26 cellular contexts compared by ENCODE assay signal in genomic region chr4:110260299-110260698, GRCh38.
DNase-seq lines count a peak whose midpoint lies in the region; ATAC-seq, FAIRE-seq and TF ChIP-seq lines count a peak whose summit lies in the region.
"Had no signal": no experiment of that assay in that cellular context is flagged by ENCODE, and none has a peak within 500 bp of the region (broad histone marks: within the 10 kb centered on the region; RNA-seq: fewer than 3 reads in every experiment).

No MANE protein-coding gene starts in this region.

- no peak for TF ChIP-seq POLR2A in K562 (conservative IDR thresholded peaks at IDR 0.05)

- H2AFZ ChIP-seq in Loucy (ENCODE audit: low read length) (peak overlapping the region; percentile 45; the same call in 1 of the 2 replicates), K562 (ENCODE audit: low read depth, low read length) (0 out of 2 replicates have a peak overlapping the region, but pooled peaks have one; percentile 67)

- no peaks in the 10 kb centered on the region for H3F3A ChIP-seq in Loucy (ENCODE audit: low read depth)

- CTCF ChIA-PET in K562 (lab: Yijun Ruan, JAX; ENCODE audit: low intra/inter-chr PET ratio) = no interaction called here
- CTCF ChIA-PET in activated naive CD4-positive, alpha-beta T cell treated with anti-CD3 and anti-CD28 coated beads for 36 hours (lab: Charles Lee) = no interaction called here

- no TSS peak for BruUV-seq in K562 (replicated peaks; lab: Mats Ljungman, UMichigan)

- H3K9me3 ChIP-seq in Loucy (ENCODE audit: insufficient read depth, low read depth, low read length) (no peaks in the 10 kb centered on the region), K562 (replicated peaks; ENCODE audit: control insufficient read depth, insufficient read depth, low read depth, low read length) (no peaks in the 10 kb centered on the region)
- H3K9me3 ChIP-seq: BE2C, BLaER1 had no signal

- ATAC-seq in K562 (no peak), HG03095 (IDR thresholded peaks at IDR 0.05; ENCODE audit: unreplicated experiment) (no peak)
- ATAC-seq: GM12878 had no signal

- intact Hi-C loops in K562 (cut with micrococcal nuclease) = no loop called here
- intact Hi-C loops in activated naive CD4-positive, alpha-beta T cell treated with anti-CD3 and anti-CD28 coated beads for 36 hours (cut with micrococcal nuclease) = no loop called here

- H3K4me3 Mint-ChIP-seq in activated naive CD4-positive, alpha-beta T cell treated with anti-CD3 and anti-CD28 coated beads for 36 hours = no peak overlapping the region
- H3K4me3 Mint-ChIP-seq: CD14-positive monocyte; CD4-positive, alpha-beta memory T cell; CD4-positive, CD25-positive, alpha-beta regulatory T cell; CD8-positive, alpha-beta memory T cell had no signal

- TF ChIP-seq RAD21 in K562 (CRISPR knock-in tag; conservative IDR thresholded peaks at IDR 0.05 in 1 of 2, IDR thresholded peaks at IDR 0.05 in 1 of 2) = no peak

- no peak for TF ChIP-seq EP300 in K562 (IDR thresholded peaks at IDR 0.05; ENCODE audit: low read length)

- no peaks in the 10 kb centered on the region for H3K9me2 ChIP-seq in Loucy (replicated peaks; ENCODE audit: low read depth, low read length)

- H3K36me3 ChIP-seq in Loucy (ENCODE audit: insufficient read depth, low read length) (no peaks in the 10 kb centered on the region), K562 (ENCODE audit: control insufficient read depth, insufficient read depth, low read length) (no peaks in the 10 kb centered on the region)
- H3K36me3 ChIP-seq: BE2C, BLaER1 had no signal

- H4K20me1 ChIP-seq in Loucy (ENCODE audit: insufficient read depth, low read length, poor library complexity, severe bottlenecking) (no peaks in the 10 kb centered on the region), K562 (replicated peaks; ENCODE audit: control insufficient read depth, insufficient read depth, low read length) (no peaks in the 10 kb centered on the region)
- H4K20me1 ChIP-seq: BLaER1 had no signal

- H3K4me2 ChIP-seq in Loucy (ENCODE audit: low read depth, low read length, poor library complexity, severe bottlenecking) (no peak overlapping the region), K562 (ENCODE audit: insufficient read depth, low read length) (no peak overlapping the region; the same call in 1 of the 2 replicates)
- H3K4me2 ChIP-seq: BLaER1 had no signal

- no peaks in the 10 kb centered on the region for H3K27me3 Mint-ChIP-seq in activated naive CD4-positive, alpha-beta T cell treated with anti-CD3 and anti-CD28 coated beads for 36 hours (ENCODE audit: low read depth)

- POLR2A ChIA-PET in K562 (lab: Yijun Ruan, JAX) = interaction anchor here (0.6 to 2.1 kb wide), 3 partner anchors 13 to 596 kb away, joined by 3 to 5 read pairs (median 3); no protein-coding TSS in a partner anchor

- FAIRE-seq in K562 (lab: Jason Lieb, UNC) = peak; percentile 6
- FAIRE-seq: A204.1, GM12878, GM12892, GM18507 had no signal

- no peaks in the 10 kb centered on the region for H3K36me3 Mint-ChIP-seq in activated naive CD4-positive, alpha-beta T cell treated with anti-CD3 and anti-CD28 coated beads for 36 hours (ENCODE audit: low read depth)
- H3K36me3 Mint-ChIP-seq: CD14-positive monocyte; CD4-positive, alpha-beta memory T cell; CD4-positive, CD25-positive, alpha-beta regulatory T cell; CD8-positive, alpha-beta memory T cell had no signal

- H3K79me2 ChIP-seq in Loucy (ENCODE audit: insufficient read depth, low read length) (no peaks in the 10 kb centered on the region), K562 (ENCODE audit: control insufficient read depth, insufficient read depth, low read length) (no peaks in the 10 kb centered on the region)

- no peaks in the 10 kb centered on the region for H3K9me3 Mint-ChIP-seq in activated naive CD4-positive, alpha-beta T cell treated with anti-CD3 and anti-CD28 coated beads for 36 hours

- H3K4me3 ChIP-seq in Loucy (ENCODE audit: low read length, poor library complexity, severe bottlenecking) (no peak overlapping the region), K562 (no peak overlapping the region)
- H3K4me3 ChIP-seq: BLaER1, GM12878 had no signal

- DNase-seq in K562 (ENCODE audit: extremely low read depth in 1 of 4, low spot score in 3 of 4) (no peak), activated T-cell treated with anti-CD3 and anti-CD28 coated beads for 4 hours (no peak)
- DNase-seq in activated naive CD4-positive, alpha-beta T cell treated with anti-CD3 and anti-CD28 coated beads for 36 hours = no peak
- DNase-seq: 8988T; ACHN; BE2C; C1 segment of cervical spinal cord; CD4-positive, alpha-beta memory T cell; CD4-positive, CD25-positive, alpha-beta regulatory T cell; CD8-positive, alpha-beta memory T cell; COR-L47; DMS 273 treated with DMSO at 0.1 percent for 48 hours; DMS153; DMS53; DMS79; DND-41; EL; GDM1 had no signal

- H3K27me3 ChIP-seq in Loucy (ENCODE audit: insufficient read depth, low read length, poor library complexity, severe bottlenecking) = no peaks in the 10 kb centered on the region
- no peaks in the 10 kb centered on the region for H3K27me3 ChIP-seq in K562 (ENCODE audit: control insufficient read depth in 2 of 2, insufficient read depth in 2 of 2, low read length in 2 of 2)
- H3K27me3 ChIP-seq: BE2C, BLaER1 had no signal

- no peak overlapping the region for H3K27ac Mint-ChIP-seq in activated naive CD4-positive, alpha-beta T cell treated with anti-CD3 and anti-CD28 coated beads for 36 hours
- H3K27ac Mint-ChIP-seq: CD14-positive monocyte; CD4-positive, alpha-beta memory T cell; CD8-positive, alpha-beta memory T cell had no signal

- TF ChIP-seq CTCF in Loucy (conservative IDR thresholded peaks at IDR 0.05; ENCODE audit: low read length) (no peak), K562 (IDR thresholded peaks at IDR 0.05 in 2 of 3, conservative IDR thresholded peaks at IDR 0.05 in 1 of 3; ENCODE audit: insufficient read depth in 2 of 3, low read depth in 1 of 3, low read length in 3 of 3) (no peak)

- H3K4me1 ChIP-seq in Loucy (ENCODE audit: insufficient read depth, low read length, poor library complexity, severe bottlenecking) = no peaks in the 10 kb centered on the region
- peaks cover 0 to 3% of the 10 kb centered on the region in 2 experiments; a peak in 1 of 5 replicates for H3K4me1 ChIP-seq in K562 (replicated peaks in 1 of 2; ENCODE audit: control insufficient read depth in 2 of 2, insufficient read depth in 2 of 2, low read length in 2 of 2)
- H3K4me1 ChIP-seq: BE2C, BLaER1 had no signal

- WGBS in K562 (ENCODE audit: insufficient coverage, low coverage, missing lambda C conversion rate) = 12% methylated on average over 4 of the region's 4 CpGs

- in situ Hi-C loops in K562 (cut with MboI) = no loop called here

- H3K9ac ChIP-seq in Loucy (ENCODE audit: low read depth, low read length, poor library complexity, severe bottlenecking) (no peak overlapping the region), K562 (ENCODE audit: insufficient read depth in 1 of 2, low read depth in 2 of 2, low read length in 2 of 2) (no peak overlapping the region)
- H3K9ac ChIP-seq: BLaER1 had no signal

- no peaks in the 10 kb centered on the region for H3K4me1 Mint-ChIP-seq in activated naive CD4-positive, alpha-beta T cell treated with anti-CD3 and anti-CD28 coated beads for 36 hours (ENCODE audit: low read depth)
- H3K4me1 Mint-ChIP-seq: CD14-positive monocyte; CD4-positive, alpha-beta memory T cell; CD4-positive, CD25-positive, alpha-beta regulatory T cell; CD8-positive, alpha-beta memory T cell had no signal

- no peak overlapping the region for H3K27ac ChIP-seq in K562 (ENCODE audit: extremely low read depth, low read depth, low read length)
- H3K27ac ChIP-seq: BLaER1 had no signal

- H3K9me1 ChIP-seq in K562 (ENCODE audit: control insufficient read depth, insufficient read depth, low read length) = no peaks in the 10 kb centered on the region

TF ChIP-seq in K562, 482 proteins besides CTCF, POLR2A, EP300 and RAD21 (continues in another document):
- TF ChIP-seq FOXP1 (CRISPR knock-in tag; IDR thresholded peaks at IDR 0.05) (no peak), MEIS2 (IDR thresholded peaks at IDR 0.05; ENCODE audit: partially characterized antibody) (peak; percentile 78), ZNF217 (CRISPR knock-in tag; IDR thresholded peaks at IDR 0.05) (no peak), FOXA3 (CRISPR knock-in tag; conservative IDR thresholded peaks at IDR 0.05 in 1 of 2, IDR thresholded peaks at IDR 0.05 in 1 of 2) (no peak), SLC30A9 (CRISPR knock-in tag; IDR thresholded peaks at IDR 0.05) (no peak), ZBTB9 (CRISPR knock-in tag; IDR thresholded peaks at IDR 0.05) (no peak), MYC (IDR thresholded peaks at IDR 0.05; ENCODE audit: low read depth, low read length) (no peak), MYC (CRISPR knock-in tag; IDR thresholded peaks at IDR 0.05; ENCODE audit: borderline replicate concordance, low read depth) (no peak), ZNF311 (CRISPR knock-in tag; IDR thresholded peaks at IDR 0.05) (no peak), ZBTB34 (CRISPR knock-in tag; IDR thresholded peaks at IDR 0.05) (no peak)
